Comparison of ENCODE assay signal across 18 cellular contexts in the genomic region with DNA sequence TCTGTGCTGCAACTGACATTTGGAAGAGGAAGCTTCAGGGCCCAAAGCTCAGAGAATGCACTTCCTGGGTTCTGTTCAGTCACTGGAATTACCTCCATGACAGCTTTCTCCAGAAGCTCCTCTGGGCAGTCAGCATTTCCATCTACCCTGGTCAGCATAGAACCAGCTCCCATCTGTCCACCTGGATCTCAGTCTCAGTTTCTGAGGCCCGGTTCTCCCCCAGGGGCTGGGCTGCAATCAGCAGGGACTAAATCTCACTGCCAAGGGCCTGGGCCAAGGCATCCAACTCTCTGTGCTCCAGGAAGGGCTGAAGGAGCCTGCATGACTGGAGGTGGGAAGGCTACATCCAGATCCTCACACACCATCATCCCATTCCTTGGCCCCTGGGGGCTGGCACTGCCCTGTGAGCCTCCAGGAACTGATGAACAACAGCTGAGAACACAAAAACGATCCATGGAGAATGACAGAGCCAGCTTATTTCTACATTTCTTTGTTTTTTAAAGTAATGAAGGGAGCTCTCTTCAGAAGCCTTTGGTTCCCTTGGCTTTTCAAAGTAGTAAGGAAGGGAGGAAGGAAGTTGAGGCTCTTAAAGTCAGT.
DNase-seq lines count a peak whose midpoint lies in the region; ATAC-seq, FAIRE-seq and TF ChIP-seq lines count a peak whose summit lies in the region.
"Had no signal": no experiment of that assay in that cellular context is flagged by ENCODE, and none has a peak within 500 bp of the region (broad histone marks: within the 10 kb centered on the region; RNA-seq: fewer than 3 reads in every experiment).

No MANE protein-coding gene starts in this region.

- TF ChIP-seq CTCF in HepG2 (CRISPR knock-in tag; IDR thresholded peaks at IDR 0.05): no peak
- no peak for TF ChIP-seq CTCF in right lobe of liver (IDR thresholded peaks at IDR 0.05)
- TF ChIP-seq CTCF in esophagus squamous epithelium (IDR thresholded peaks at IDR 0.05): no peak
- TF ChIP-seq CTCF in psoas muscle (IDR thresholded peaks at IDR 0.05): no peak

- no TSS peak for BruUV-seq in HepG2 (replicated peaks; lab: Mats Ljungman, UMichigan)

- DNase-seq in HepG2 (ENCODE audit: low spot score): no peak
- DNase-seq in right lobe of liver: no peak
- DNase-seq in esophagus squamous epithelium (lab: John Stamatoyannopoulos, UW): no peak
- DNase-seq in psoas muscle: peak in 1 of 2 donors; percentile 51
- no peak for DNase-seq in stimulated activated CD4-positive, alpha-beta T cell treated with anti-CD3 and anti-CD28 coated beads, Interleukin-2, amount 100 ng/mL, for 24 hours
- DNase-seq in amygdala (lab: John Stamatoyannopoulos, UW): no peak
- no peak for DNase-seq in RKO (ENCODE audit: low spot score)
- no peak for DNase-seq in NCI-H446 (lab: John Stamatoyannopoulos, UW)
- DNase-seq: activated B cell treated with CpG ODN at 0.5 μM for 24 hours; activated effector memory CD4-positive, alpha-beta T cell treated with anti-CD3 and anti-CD28 coated beads, Interleukin-2, amount 50 U/mL, for 16 hours; effector memory CD8-positive, alpha-beta T cell; GDM1; HCEC 1CT; immature natural killer cell; mesendoderm; NCI-H1048 had no signal

- no peaks in the 10 kb centered on the region for H3K79me2 ChIP-seq in HepG2 (ENCODE audit: insufficient read depth, low read length)

- CTCF ChIA-PET in HepG2 (lab: Yijun Ruan, JAX; ENCODE audit: low intra/inter-chr PET ratio, low total read pairs): no interaction called here

- H2AFZ ChIP-seq in HepG2 (ENCODE audit: low read length): no peak overlapping the region

- H3K9me3 ChIP-seq in HepG2 (ENCODE audit: low read length) (no peaks in the 10 kb centered on the region), right lobe of liver (no peaks in the 10 kb centered on the region), esophagus squamous epithelium (no peaks in the 10 kb centered on the region), psoas muscle (no peaks in the 10 kb centered on the region)

- POLR2A ChIA-PET in HepG2 (lab: Yijun Ruan, JAX): no interaction called here

- TF ChIP-seq POLR2A in HepG2 (IDR thresholded peaks at IDR 0.05; ENCODE audit: insufficient read depth in 1 of 2, low read depth in 2 of 2, low read length in 2 of 2): no peak
- no peak for TF ChIP-seq POLR2A in right lobe of liver (IDR thresholded peaks at IDR 0.05)
- no peak for TF ChIP-seq POLR2A in esophagus squamous epithelium (IDR thresholded peaks at IDR 0.05)

- TF ChIP-seq EP300 in HepG2 (IDR thresholded peaks at IDR 0.05; ENCODE audit: low read depth in 2 of 2, low read length in 2 of 2): no peak
- no peak for TF ChIP-seq EP300 in HepG2 (CRISPR knock-in tag; IDR thresholded peaks at IDR 0.05; ENCODE audit: borderline replicate concordance)

- H3K4me3 ChIP-seq in HepG2 (replicated peaks in 1 of 3; ENCODE audit: insufficient read depth in 1 of 3, low read depth in 2 of 3, low read length in 3 of 3) (no peak overlapping the region), right lobe of liver (no peak overlapping the region), esophagus squamous epithelium (no peak overlapping the region), psoas muscle (no peak overlapping the region)

- H3K36me3 ChIP-seq in HepG2 (replicated peaks in 1 of 2; ENCODE audit: control insufficient read depth in 1 of 2, insufficient read depth in 2 of 2, low read length in 2 of 2) (no peaks in the 10 kb centered on the region), right lobe of liver (no peaks in the 10 kb centered on the region), esophagus squamous epithelium (no peaks in the 10 kb centered on the region), psoas muscle (ENCODE audit: insufficient read depth in 1 of 2, low read depth in 1 of 2) (no peaks in the 10 kb centered on the region)

- H3K9ac ChIP-seq in HepG2 (ENCODE audit: insufficient read depth, low read depth, low read length): no peak overlapping the region

- no peaks in the 10 kb centered on the region for H4K20me1 ChIP-seq in HepG2 (ENCODE audit: insufficient read depth, low read length)

- H3K27ac ChIP-seq in HepG2 (ENCODE audit: extremely low read length, insufficient read depth, low read length): no peak overlapping the region
- no peak overlapping the region for H3K27ac ChIP-seq in right lobe of liver
- peak overlapping the region; percentile 15 to 76 (median 60) for H3K27ac ChIP-seq in esophagus squamous epithelium
- peak overlapping the region; percentile 69 for H3K27ac ChIP-seq in psoas muscle

- WGBS in HepG2 (ENCODE audit: low lambda C conversion rate): 48% methylated on average over 2 of the region's 2 CpGs
- whole genome bisulfite sequencing in right lobe of liver (ENCODE audit: insufficient coverage, low coverage, low lambda C conversion rate, missing lambda C conversion rate): 40% methylated on average over 1 of the region's 2 CpGs
- 0 to 51% methylated on average over 1 to 2 of the region's 2 CpGs for WGBS in esophagus squamous epithelium, 2 donors
- WGBS in psoas muscle, 3 donors: 17 to 37% (median 23%) methylated on average over 2 of the region's 2 CpGs

- H3K27me3 ChIP-seq in HepG2 (ENCODE audit: control insufficient read depth in 1 of 2, insufficient read depth in 2 of 2, low read length in 2 of 2) (peaks cover 0 to 47% of the 10 kb centered on the region in 2 experiments; a peak in 4 of 5 replicates), right lobe of liver (no peaks in the 10 kb centered on the region), esophagus squamous epithelium (no peaks in the 10 kb centered on the region), psoas muscle (ENCODE audit: insufficient read depth in 3 of 3, low read length in 2 of 3) (no peaks in the 10 kb centered on the region)

- ATAC-seq in HepG2: peak; percentile 11; the same call in 1 of the 3 replicates
- no peak for ATAC-seq in right lobe of liver
- ATAC-seq in psoas muscle: peak in 1 of 4 donors; percentile 6
- ATAC-seq: effector memory CD8-positive, alpha-beta T cell had no signal

- no peak overlapping the region for H3K4me2 ChIP-seq in HepG2 (ENCODE audit: low read depth, low read length)

- no peak for TF ChIP-seq RAD21 in HepG2 (CRISPR knock-in tag; IDR thresholded peaks at IDR 0.05)

- in situ Hi-C loops in HepG2 (cut with HindIII; ENCODE audit: extremely low pct_ligation_motif_present, low pct_unique_long_range_greater_than_20kb): no loop called here

- intact Hi-C loops in HepG2 (cut with micrococcal nuclease; ENCODE audit: unreplicated experiment) (no loop called here), right lobe of liver (cut with DNase I) (no loop called here), esophagus squamous epithelium (cut with DNase I) (no loop called here), psoas muscle (cut with DNase I) (loop anchor here in 1 of 2 donors (5.0 kb wide), 1 partner anchor 48 kb away; no protein-coding TSS in a partner anchor)

- FAIRE-seq in HepG2 (lab: Jason Lieb, UNC): no peak
- FAIRE-seq: GM12892, urothelium cell line had no signal

- H3K4me1 ChIP-seq in HepG2 (ENCODE audit: insufficient read depth, low read length) (0 out of 2 replicates have a peak, but pooled peaks cover 12% of the 10 kb centered on the region), right lobe of liver (no peaks in the 10 kb centered on the region), esophagus squamous epithelium (peaks cover 20 to 43% (median 28%) of the 10 kb centered on the region in 3 donors), psoas muscle (peaks cover 39% of the 10 kb centered on the region)

TF ChIP-seq in HepG2, 621 proteins besides CTCF, POLR2A, EP300 and RAD21 (continues in another document):
- TF ChIP-seq YEATS4 (CRISPR knock-in tag; IDR thresholded peaks at IDR 0.05; ENCODE audit: borderline replicate concordance): no peak
- TF ChIP-seq ZBTB37 (CRISPR knock-in tag; IDR thresholded peaks at IDR 0.05): no peak
- no peak for TF ChIP-seq ZNF503 (CRISPR knock-in tag; IDR thresholded peaks at IDR 0.05)
- TF ChIP-seq NFKBIZ (CRISPR knock-in tag; IDR thresholded peaks at IDR 0.05): no peak
- no peak for TF ChIP-seq ZNF616 (CRISPR knock-in tag; IDR thresholded peaks at IDR 0.05; ENCODE audit: low read depth)
- TF ChIP-seq MTA1 (CRISPR knock-in tag; IDR thresholded peaks at IDR 0.05; ENCODE audit: borderline replicate concordance): no peak
- no peak for TF ChIP-seq HMG20A (CRISPR knock-in tag; IDR thresholded peaks at IDR 0.05; ENCODE audit: borderline replicate concordance)
- no peak for TF ChIP-seq ELF3 (CRISPR knock-in tag; IDR thresholded peaks at IDR 0.05)
- no peak for TF ChIP-seq ZNF766 (CRISPR knock-in tag; IDR thresholded peaks at IDR 0.05; ENCODE audit: borderline replicate concordance)
- TF ChIP-seq GABPB1 (CRISPR knock-in tag; IDR thresholded peaks at IDR 0.05): no peak
- no peak for TF ChIP-seq MED1 (CRISPR knock-in tag; IDR thresholded peaks at IDR 0.05)
- TF ChIP-seq ARNT2 (CRISPR knock-in tag; IDR thresholded peaks at IDR 0.05; ENCODE audit: low read depth): no peak
- TF ChIP-seq HDAC1 (CRISPR knock-in tag; IDR thresholded peaks at IDR 0.05): no peak
- no peak for TF ChIP-seq ZNF572 (CRISPR knock-in tag; IDR thresholded peaks at IDR 0.05)
- no peak for TF ChIP-seq ZNF326 (CRISPR knock-in tag; IDR thresholded peaks at IDR 0.05; ENCODE audit: borderline replicate concordance)
- TF ChIP-seq DMAP1 (CRISPR knock-in tag; IDR thresholded peaks at IDR 0.05): no peak

Comparison
In these comparisons a context has a peak if more than half of its experiments do, and no peak if none do; other contexts are left out.
1. H3K27ac ChIP-seq: peak in esophagus squamous epithelium (4 of 4) and psoas muscle (single experiment); none in HepG2 (single experiment) and right lobe of liver (0 of 3).